Comparison of ENCODE assay signal across 10 cellular contexts in genomic region chr19:41876847-41877489, GRCh38. TPM values are rescaled to one million over a fixed set of nuclear protein-coding genes. Genes with fewer than 3 reads are reported as not detected.
DNase-seq lines count a peak whose midpoint lies in the region; ATAC-seq and TF ChIP-seq lines count a peak whose summit lies in the region.
"Had no signal": no experiment of that assay in that cellular context is flagged by ENCODE, and none has a peak within 500 bp of the region (broad histone marks: within the 10 kb centered on the region; RNA-seq: fewer than 3 reads in every experiment).

TSS of gene CD79A (plus strand) at chr19:41877279. CDS start at chr19:41877305, 26 bp downstream.

- peaks cover 0 to 2% of the 10 kb centered on the region in 2 donors for H3K36me3 ChIP-seq in gastrocnemius medialis

- no peak for TF ChIP-seq POLR2A in gastrocnemius medialis (IDR thresholded peaks at IDR 0.05)

- no peaks in the 10 kb centered on the region for H3K36me3 Mint-ChIP-seq in immature natural killer cell

- TF ChIP-seq CTCF in GM12875 (IDR thresholded peaks at IDR 0.05; ENCODE audit: borderline replicate concordance, insufficient read depth, low read depth, low read length): no peak
- TF ChIP-seq CTCF in gastrocnemius medialis (IDR thresholded peaks at IDR 0.05 in 4 of 5, conservative IDR thresholded peaks at IDR 0.05 in 1 of 5): no peak

- H3K4me3 Mint-ChIP-seq in immature natural killer cell: peak within 1 kb of the TSS; percentile 49 to 87 (median 73)

- H3K27me3 Mint-ChIP-seq in immature natural killer cell (ENCODE audit: low read depth in 3 of 3): peaks cover 10 to 17% (median 10%) of the 10 kb centered on the region in 3 donors

- peak; percentile 75 for ATAC-seq in GM19397 (IDR thresholded peaks at IDR 0.05; ENCODE audit: unreplicated experiment)
- ATAC-seq in HG03442 (IDR thresholded peaks at IDR 0.05; ENCODE audit: unreplicated experiment): peak; percentile 56
- ATAC-seq in gastrocnemius medialis: no peak
- ATAC-seq: pancreas had no signal

- no peak within 1 kb of the TSS for H3K27ac ChIP-seq in gastrocnemius medialis
- H3K27ac ChIP-seq: pancreas had no signal

- no peaks in the 10 kb centered on the region for H3K9me3 Mint-ChIP-seq in immature natural killer cell

- DNase-seq in immature natural killer cell (no peak), cerebellar cortex (ENCODE audit: low spot score) (no peak), Ammon's horn (ENCODE audit: low spot score) (no peak), gastrocnemius medialis (no peak), DMS 273 (lab: John Stamatoyannopoulos, UW; ENCODE audit: unreplicated experiment) (no peak)
- DNase-seq: IMR-90 had no signal

- H3K4me3 ChIP-seq in GM12875 (ENCODE audit: low read depth, low read length): peak within 1 kb of the TSS; percentile 77
- H3K4me3 ChIP-seq in gastrocnemius medialis: no peak within 1 kb of the TSS
- H3K4me3 ChIP-seq: pancreas had no signal

- peaks cover 46 to 85% of the 10 kb centered on the region in 2 donors for H3K4me1 Mint-ChIP-seq in immature natural killer cell

- no peaks in the 10 kb centered on the region for H3K27me3 ChIP-seq in gastrocnemius medialis
- H3K27me3 ChIP-seq: pancreas had no signal

- intact Hi-C loops in gastrocnemius medialis (cut with DNase I; ENCODE audit: low total_unique reads): no loop called here

- in situ Hi-C loops in gastrocnemius medialis (cut with MboI; ENCODE audit: low sequenced_read_pairs in 4 of 4): no loop called here

- no peaks in the 10 kb centered on the region for H3K4me1 ChIP-seq in gastrocnemius medialis

- no peaks in the 10 kb centered on the region for H3K9me3 ChIP-seq in gastrocnemius medialis
- H3K9me3 ChIP-seq: pancreas had no signal

- peak within 1 kb of the TSS; percentile 98 to 100 (median 99) for H3K27ac Mint-ChIP-seq in immature natural killer cell

RNA-seq across cellular contexts. Expression of gene CD79A, which starts in this region (rescaled TPM):
- polyA plus RNA-seq in immature natural killer cell: 1 to 10 TPM; 4.1 to 8.3 (median 5.1) TPM
- total RNA-seq in gastrocnemius medialis: under 1 TPM in 1 of 4 donors, not detected in 3; 0.20 TPM
- total RNA-seq: IMR-90 had no signal

Comparison
In these comparisons a context has a peak if more than half of its experiments do, and no peak if none do; other contexts are left out.
1. ATAC-seq: peak in GM19397 (single experiment) and HG03442 (single experiment); none in gastrocnemius medialis (0 of 2).